In the genomic region with DNA sequence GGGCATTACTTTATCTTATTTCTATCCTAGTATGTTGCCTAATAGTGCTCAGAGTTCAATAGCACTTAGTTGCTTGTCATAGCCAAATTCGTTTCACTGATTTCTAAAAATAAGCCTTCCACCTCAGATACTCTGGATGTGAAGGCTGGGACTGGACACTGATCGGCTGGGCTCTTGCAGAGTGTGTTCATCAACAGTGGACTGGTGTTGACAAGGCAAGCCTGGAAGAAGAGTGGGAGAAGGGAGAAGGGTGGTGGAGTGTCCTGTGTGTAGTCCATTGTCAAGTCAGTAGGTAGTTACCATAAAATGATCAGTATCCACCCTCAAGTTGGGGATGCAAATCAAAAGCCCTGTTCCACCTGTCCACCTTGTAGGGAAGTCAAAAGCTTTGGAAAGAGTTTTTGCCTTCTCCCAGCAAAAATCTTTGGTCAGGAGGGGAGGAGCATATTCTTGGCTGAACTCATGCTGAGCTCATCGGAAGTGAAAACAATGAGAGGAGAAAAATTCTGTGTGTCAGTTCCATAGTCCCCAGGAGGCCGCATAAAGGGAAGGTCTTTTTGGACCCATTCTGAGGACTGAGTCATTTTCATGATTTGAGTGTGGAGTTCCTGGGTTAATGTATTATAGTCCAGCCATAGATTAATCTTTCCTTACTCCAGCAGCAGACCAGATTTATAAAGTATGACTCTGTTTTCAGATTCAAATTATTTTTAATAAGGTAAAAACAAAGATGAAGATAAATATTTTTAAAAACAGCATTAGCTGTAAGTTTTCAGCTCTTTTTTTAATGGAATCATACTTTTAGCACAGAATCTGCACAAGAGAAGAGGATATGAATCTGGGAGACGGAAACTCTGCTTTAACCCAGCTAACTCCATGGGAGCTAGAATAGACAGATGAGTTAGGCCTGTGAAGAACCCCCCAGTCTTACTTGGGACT, we compare ENCODE assay signal across 8 cellular contexts.
DNase-seq lines count a peak whose midpoint lies in the region; ATAC-seq, FAIRE-seq and TF ChIP-seq lines count a peak whose summit lies in the region.

No MANE protein-coding gene starts in this region.

- H3K27ac Mint-ChIP-seq in activated naive CD8-positive, alpha-beta T cell = peak overlapping the region; percentile 41
- no peak overlapping the region for H3K27ac Mint-ChIP-seq in activated naive CD8-positive, alpha-beta T cell treated with anti-CD3 and anti-CD28 coated beads for 36 hours

- H3K27ac ChIP-seq in iPS-20b (ENCODE audit: low read length) (peak overlapping the region; percentile 3), small intestine (ENCODE audit: low read depth in 1 of 2, low read length in 1 of 2) (peak overlapping the region; percentile 4 to 73)

- H3K36me3 Mint-ChIP-seq in activated naive CD8-positive, alpha-beta T cell = peaks cover 12% of the 10 kb centered on the region
- peaks cover 24% of the 10 kb centered on the region for H3K36me3 Mint-ChIP-seq in activated naive CD8-positive, alpha-beta T cell treated with anti-CD3 and anti-CD28 coated beads for 36 hours

- H3K27me3 ChIP-seq in iPS-20b (ENCODE audit: insufficient read depth, low read length) (no peaks in the 10 kb centered on the region), small intestine (ENCODE audit: control insufficient read depth in 2 of 2, insufficient read depth in 2 of 2, low read length in 2 of 2) (no peaks in the 10 kb centered on the region)

- H3K4me1 ChIP-seq in iPS-20b (ENCODE audit: insufficient read depth, low read length) (peaks cover 20% of the 10 kb centered on the region), small intestine (ENCODE audit: control insufficient read depth in 2 of 2, insufficient read depth in 1 of 2, low read depth in 1 of 2, low read length in 1 of 2) (peaks cover 6 to 23% of the 10 kb centered on the region in 2 donors)

- in situ Hi-C loops in astrocyte of the spinal cord (cut with HindIII; ENCODE audit: low sequenced_read_pairs) = no loop called here

- intact Hi-C loops in lower leg skin (cut with DNase I; ENCODE audit: low total_unique reads) = no loop called here

- no peak for TF ChIP-seq POLR2A in lower leg skin (IDR thresholded peaks at IDR 0.05)

- TF ChIP-seq CTCF in astrocyte of the spinal cord (IDR thresholded peaks at IDR 0.05; ENCODE audit: low read depth, low read length) = no peak
- TF ChIP-seq CTCF in lower leg skin (IDR thresholded peaks at IDR 0.05) = no peak

- H3K36me3 ChIP-seq in iPS-20b (ENCODE audit: insufficient read depth, low read depth, low read length) (peaks cover 36% of the 10 kb centered on the region), small intestine (ENCODE audit: control insufficient read depth in 2 of 2, insufficient read depth in 2 of 2, low read length in 2 of 2) (peaks cover 6 to 9% of the 10 kb centered on the region in 2 donors)

- no peaks in the 10 kb centered on the region for H3K9me3 ChIP-seq in iPS-20b (ENCODE audit: insufficient read depth, low read depth, low read length)
- no peaks in the 10 kb centered on the region for H3K9me3 ChIP-seq in small intestine (ENCODE audit: control insufficient read depth, low read depth)

- WGBS in small intestine, 3 donors = 40 to 52% (median 43%) methylated on average over 5 of the region's 5 CpGs
- WGBS in lower leg skin, 2 donors = 36 to 37% methylated on average over 5 of the region's 5 CpGs

- H3K9me3 Mint-ChIP-seq in activated naive CD8-positive, alpha-beta T cell (ENCODE audit: low read depth) = no peaks in the 10 kb centered on the region
- H3K9me3 Mint-ChIP-seq in activated naive CD8-positive, alpha-beta T cell treated with anti-CD3 and anti-CD28 coated beads for 36 hours = no peaks in the 10 kb centered on the region

- no peak overlapping the region; the same call in 1 of the 2 replicates for H3K9ac ChIP-seq in iPS-20b (ENCODE audit: low read depth, low read length)

- no peak for DNase-seq in activated naive CD8-positive, alpha-beta T cell treated with anti-CD3 and anti-CD28 coated beads for 36 hours
- peak; percentile 93 for DNase-seq in astrocyte of the spinal cord (ENCODE audit: low read depth, low spot score)
- peak; percentile 66 for DNase-seq in small intestine
- DNase-seq in lower leg skin (ENCODE audit: low spot score in 2 of 2) = no peak
- DNase-seq in DMS114 treated with DMSO at 0.1 percent for 48 hours (lab: John Stamatoyannopoulos, UW; ENCODE audit: unreplicated experiment) = no peak

- H3K4me1 Mint-ChIP-seq in activated naive CD8-positive, alpha-beta T cell (ENCODE audit: low read depth) = peaks cover 54% of the 10 kb centered on the region
- peaks cover 53% of the 10 kb centered on the region for H3K4me1 Mint-ChIP-seq in activated naive CD8-positive, alpha-beta T cell treated with anti-CD3 and anti-CD28 coated beads for 36 hours

- no peak for ATAC-seq in HG02870 (IDR thresholded peaks at IDR 0.05; ENCODE audit: unreplicated experiment)

- H3K4me3 ChIP-seq in astrocyte of the spinal cord (ENCODE audit: low read depth, low read length) (no peak overlapping the region), iPS-20b (ENCODE audit: low read length) (peak overlapping the region; percentile 21; the same call in 1 of the 2 replicates), small intestine (ENCODE audit: low read depth in 1 of 2, low read length in 2 of 2) (no peak overlapping the region), lower leg skin (ENCODE audit: low read depth, poor library complexity, severe bottlenecking) (no peak overlapping the region)

- H3K4me3 Mint-ChIP-seq in activated naive CD8-positive, alpha-beta T cell = no peak overlapping the region
- no peak overlapping the region for H3K4me3 Mint-ChIP-seq in activated naive CD8-positive, alpha-beta T cell treated with anti-CD3 and anti-CD28 coated beads for 36 hours

- no peaks in the 10 kb centered on the region for H3K27me3 Mint-ChIP-seq in activated naive CD8-positive, alpha-beta T cell
- H3K27me3 Mint-ChIP-seq in activated naive CD8-positive, alpha-beta T cell treated with anti-CD3 and anti-CD28 coated beads for 36 hours = no peaks in the 10 kb centered on the region

- no peak for FAIRE-seq in small intestine (lab: Jason Lieb, UNC)

Comparison
In these comparisons a context has a peak if more than half of its experiments do, and no peak if none do; other contexts are left out.
1. DNase-seq: peak in astrocyte of the spinal cord (single experiment) and small intestine (single experiment); none in activated naive CD8-positive, alpha-beta T cell treated with anti-CD3 and anti-CD28 coated beads for 36 hours (single experiment), lower leg skin (0 of 2) and DMS114 treated with DMSO at 0.1 percent for 48 hours (single experiment).